In the genomic region with DNA sequence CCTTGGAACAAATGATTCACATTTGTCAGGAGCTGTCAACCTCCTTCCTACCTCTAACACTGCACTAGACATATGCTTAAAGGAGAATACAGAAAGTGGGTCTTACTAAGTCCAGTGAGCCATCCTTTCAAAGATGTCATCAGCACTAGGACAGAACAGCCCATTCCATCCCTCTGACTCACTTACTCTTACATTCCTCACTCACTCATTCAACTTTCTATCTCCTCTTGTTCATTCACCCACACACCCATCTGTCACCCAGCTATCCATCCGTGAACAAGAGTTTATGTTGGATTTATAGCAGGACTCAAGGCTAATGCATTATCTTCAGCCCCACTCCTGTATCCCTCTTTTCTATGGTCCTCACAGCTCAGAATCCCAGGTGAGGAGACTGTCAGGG, we compare ENCODE assay signal across 16 cellular contexts. TPM values are rescaled to one million over a fixed set of nuclear protein-coding genes. Genes with fewer than 3 reads are reported as not detected.
A peak's percentile ranks its signal among the peaks of the same experiment; 100 is the strongest.
DNase-seq lines count a peak whose midpoint lies in the region; ATAC-seq and TF ChIP-seq lines count a peak whose summit lies in the region.
"Had no signal": no experiment of that assay in that cellular context is flagged by ENCODE, and none has a peak within 500 bp of the region (broad histone marks: within the 10 kb centered on the region; RNA-seq: fewer than 3 reads in every experiment).

No MANE protein-coding gene starts in this region.

- dilution Hi-C loops in mammary epithelial cell (cut with HindIII; ENCODE audit: low sequenced_read_pairs) = no loop called here

- H3K36me3 ChIP-seq in mammary epithelial cell (ENCODE audit: insufficient read depth, low read length) = no peaks in the 10 kb centered on the region
- H3K36me3 ChIP-seq: stomach had no signal

- no peaks in the 10 kb centered on the region for H4K20me1 ChIP-seq in mammary epithelial cell (ENCODE audit: insufficient read depth, low read length)

- no peak overlapping the region for H2AFZ ChIP-seq in mammary epithelial cell (ENCODE audit: low read depth, low read length)

- H3K9ac ChIP-seq in mammary epithelial cell (ENCODE audit: insufficient read depth, low read length) = no peak overlapping the region

- ATAC-seq in left ventricle myocardium superior (no peak), GM18517 (IDR thresholded peaks at IDR 0.05; ENCODE audit: unreplicated experiment) (no peak), HG03565 (IDR thresholded peaks at IDR 0.05; ENCODE audit: unreplicated experiment) (no peak)
- ATAC-seq: Right ventricle myocardium inferior had no signal

- in situ Hi-C loops in mammary epithelial cell (cut with MboI; ENCODE audit: low sequenced_read_pairs in 2 of 2) = no loop called here

- no peak overlapping the region for H3K27ac ChIP-seq in AG04450 (ENCODE audit: low read depth, low read length)
- H3K27ac ChIP-seq in mammary epithelial cell (ENCODE audit: insufficient read depth, low read depth, low read length) = no peak overlapping the region
- H3K27ac ChIP-seq: C4-2B, stomach had no signal

- H3K4me2 ChIP-seq in mammary epithelial cell (ENCODE audit: insufficient read depth, low read depth, low read length) = peak overlapping the region; percentile 56

- intact Hi-C loops in mammary epithelial cell (cut with micrococcal nuclease) = loop anchor here (1.0 kb wide), 1 partner anchor 18 kb away; no protein-coding TSS in a partner anchor
- intact Hi-C loops in left ventricle myocardium superior (cut with micrococcal nuclease) = no loop called here

- POLR2A ChIA-PET in AG04450 (lab: Yijun Ruan, JAX) = no interaction called here

- H3K4me1 ChIP-seq in mammary epithelial cell (ENCODE audit: insufficient read depth, low read length) = peaks cover 39% of the 10 kb centered on the region

- WGBS in mammary epithelial cell (ENCODE audit: low coverage, missing lambda C conversion rate) = 0% methylated on average over 1 of the region's 1 CpG

- H3K27me3 ChIP-seq in AG04450 (ENCODE audit: control insufficient read depth, insufficient read depth, low read length) (no peaks in the 10 kb centered on the region), mammary epithelial cell (ENCODE audit: insufficient read depth, low read length) (no peaks in the 10 kb centered on the region)
- H3K27me3 ChIP-seq: stomach had no signal

- H3K9me3 ChIP-seq in AG04450 (ENCODE audit: control insufficient read depth, insufficient read depth, low read length) (no peaks in the 10 kb centered on the region), mammary epithelial cell (replicated peaks; ENCODE audit: insufficient read depth, low read length) (no peaks in the 10 kb centered on the region)
- H3K9me3 ChIP-seq: stomach had no signal

- no peaks in the 10 kb centered on the region for H3K79me2 ChIP-seq in mammary epithelial cell (ENCODE audit: insufficient read depth, low read length)

- CTCF ChIA-PET in AG04450 (lab: Charles Lee) = interaction anchor here (0.9 to 1.4 kb wide), 3 partner anchors 10 to 36 kb away, joined by 3 to 5 read pairs (median 4); partner anchors contain the start of gene INSC
- CTCF ChIA-PET in mammary epithelial cell (lab: Charles Lee; ENCODE audit: low non-redundant PET) = interaction anchor here (0.5 kb wide), 1 partner anchor 23 kb away, joined by 3 read pairs; no protein-coding TSS in a partner anchor

- H3K4me3 ChIP-seq in AG04450 (ENCODE audit: low read depth, low read length) (no peak overlapping the region), mammary epithelial cell (replicated peaks in 1 of 3; ENCODE audit: insufficient read depth in 1 of 3, low read depth in 2 of 3, low read length in 3 of 3) (no peak overlapping the region)
- H3K4me3 ChIP-seq: stomach had no signal

- DNase-seq in AG04450 (ENCODE audit: low read depth, low spot score) (peak; percentile 37), HT1080 (ENCODE audit: low read depth) (peak; percentile 96), mammary epithelial cell (peak; percentile 76), islet precursor cell (peak; percentile 58), left ventricle myocardium superior (no peak), SIG-M5 treated with dmso at 0.1 percent for 504 hours (lab: John Stamatoyannopoulos, UW; ENCODE audit: unreplicated experiment) (no peak)
- DNase-seq: activated T-cell treated with anti-CD3 and anti-CD28 coated beads for 4 hours; effector memory CD4-positive, alpha-beta T cell; H9; NCI-H1105 treated with DMSO at 0.1 percent for 48 hours; retina; stomach had no signal

- TF ChIP-seq CTCF in AG04450 (IDR thresholded peaks at IDR 0.05; ENCODE audit: low read depth, low read length) (no peak), mammary epithelial cell (conservative IDR thresholded peaks at IDR 0.05 in 1 of 2, IDR thresholded peaks at IDR 0.05 in 1 of 2; ENCODE audit: extremely low read depth in 1 of 2, insufficient read depth in 1 of 2, low read depth in 1 of 2, low read length in 2 of 2) (no peak)

- BruUV-seq in mammary epithelial cell (replicated peaks; lab: Mats Ljungman, UMichigan) = no TSS peak

RNA-seq across cellular contexts. Expression of gene INSC, which starts 9.1 kb away (rescaled TPM):
- polyA plus RNA-seq in AG04450 (2011; rRNA removed) (0.40 and 0.53 TPM in 2 replicates), mammary epithelial cell (0.63 TPM)
- polyA minus RNA-seq in AG04450 (2011; rRNA and poly(A)+ RNA removed) = 0.23 and 0.26 TPM in 2 replicates
- 4.0 and 4.3 TPM in 2 replicates for total RNA-seq in HT1080 (2014; rRNA removed; shearing (Covaris generic))
- polyA plus RNA-seq in HT1080 (2015; cell fraction: cytosol; rRNA removed) = 5.5 and 7.2 TPM in 2 replicates
- 11.2 and 12.3 TPM in 2 replicates for polyA plus RNA-seq in HT1080 (2015; cell fraction: nucleus; rRNA removed)
- total RNA-seq in mammary epithelial cell (1 to 10 TPM in 1 of 2 donors, under 1 TPM in 1; 0.67 to 2.0 TPM), left ventricle myocardium superior (0.40 TPM)
- 15.4 TPM for polyA minus RNA-seq in mammary epithelial cell
- total RNA-seq: H9 had no signal

RNA-seq across cellular contexts. Expression of gene CALCB, which starts 50.5 kb away (rescaled TPM):
- polyA plus RNA-seq in AG04450 (2011; rRNA removed) (not detected in 2 replicates), mammary epithelial cell (not detected)
- polyA minus RNA-seq in AG04450 (2011; rRNA and poly(A)+ RNA removed) = not detected in 2 replicates
- 0.19 TPM in 1 of 2 replicates, not detected in the other for total RNA-seq in HT1080 (2014; rRNA removed; shearing (Covaris generic))
- polyA plus RNA-seq in HT1080 (2015; cell fraction: cytosol; rRNA removed) = 0.10 and 0.43 TPM in 2 replicates
- 0.60 TPM in 1 of 2 replicates, not detected in the other for polyA plus RNA-seq in HT1080 (2015; cell fraction: nucleus; rRNA removed)
- total RNA-seq in mammary epithelial cell (under 1 TPM; 0.33 to 0.99 TPM), left ventricle myocardium superior (not detected)
- not detected for polyA minus RNA-seq in mammary epithelial cell
- total RNA-seq: H9, Right ventricle myocardium inferior had no signal

Comparison
In these comparisons a context has a peak if more than half of its experiments do, and no peak if none do; other contexts are left out.
1. DNase-seq: peak in AG04450 (single experiment), HT1080 (single experiment), mammary epithelial cell (single experiment) and islet precursor cell (single experiment); none in left ventricle myocardium superior (single experiment) and SIG-M5 treated with dmso at 0.1 percent for 504 hours (single experiment).